Comparison of ENCODE assay signal across 1 cellular context in genomic region chr9:92325269-92325990, GRCh38.
TF ChIP-seq lines count a peak whose summit lies in the region.

CENPP (plus strand) TSS chr9:92325953.
NOL8 (minus strand) TSS chr9:92325350; CDS start chr9:92324161, 1,189 bp downstream.

TF ChIP-seq in liver, 16 proteins besides CTCF, POLR2A, EP300 and RAD21 (continued from another document):
- TF ChIP-seq, protein P1, sequence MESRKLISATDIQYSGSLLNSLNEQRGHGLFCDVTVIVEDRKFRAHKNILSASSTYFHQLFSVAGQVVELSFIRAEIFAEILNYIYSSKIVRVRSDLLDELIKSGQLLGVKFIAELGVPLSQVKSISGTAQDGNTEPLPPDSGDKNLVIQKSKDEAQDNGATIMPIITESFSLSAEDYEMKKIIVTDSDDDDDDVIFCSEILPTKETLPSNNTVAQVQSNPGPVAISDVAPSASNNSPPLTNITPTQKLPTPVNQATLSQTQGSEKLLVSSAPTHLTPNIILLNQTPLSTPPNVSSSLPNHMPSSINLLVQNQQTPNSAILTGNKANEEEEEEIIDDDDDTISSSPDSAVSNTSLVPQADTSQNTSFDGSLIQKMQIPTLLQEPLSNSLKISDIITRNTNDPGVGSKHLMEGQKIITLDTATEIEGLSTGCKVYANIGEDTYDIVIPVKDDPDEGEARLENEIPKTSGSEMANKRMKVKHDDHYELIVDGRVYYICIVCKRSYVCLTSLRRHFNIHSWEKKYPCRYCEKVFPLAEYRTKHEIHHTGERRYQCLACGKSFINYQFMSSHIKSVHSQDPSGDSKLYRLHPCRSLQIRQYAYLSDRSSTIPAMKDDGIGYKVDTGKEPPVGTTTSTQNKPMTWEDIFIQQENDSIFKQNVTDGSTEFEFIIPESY (IDR thresholded peaks at IDR 0.05): peak; percentile 66
- peak; percentile 82 to 94 for TF ChIP-seq GABPA (IDR thresholded peaks at IDR 0.05 in 1 of 2, conservative IDR thresholded peaks at IDR 0.05 in 1 of 2)
- peak; percentile 58 for TF ChIP-seq YY1 (IDR thresholded peaks at IDR 0.05)
- TF ChIP-seq TAF1 (conservative IDR thresholded peaks at IDR 0.05): peak; percentile 44
- TF ChIP-seq SP1 (IDR thresholded peaks at IDR 0.05): peak; percentile 57
TF ChIP-seq in liver: peak in this region for 13.
